11 cellular contexts compared by ENCODE assay signal in genomic region chr16:2971134-2971984, GRCh38. TPM values are rescaled to one million over a fixed set of nuclear protein-coding genes. Genes with fewer than 3 reads are reported as not detected.
DNase-seq lines count a peak whose midpoint lies in the region; ATAC-seq and TF ChIP-seq lines count a peak whose summit lies in the region.
"Had no signal": no experiment of that assay in that cellular context is flagged by ENCODE, and none has a peak within 500 bp of the region (broad histone marks: within the 10 kb centered on the region; RNA-seq: fewer than 3 reads in every experiment).

No MANE protein-coding gene starts in this region.

- H3K27me3 Mint-ChIP-seq in IgD-negative memory B cell, result peaks cover 16% of the 10 kb centered on the region
- peaks cover 9% of the 10 kb centered on the region for H3K27me3 Mint-ChIP-seq in activated naive CD8-positive, alpha-beta T cell
- peaks cover 3 to 40% (median 24%) of the 10 kb centered on the region in 5 donors for H3K27me3 Mint-ChIP-seq in naive thymus-derived CD8-positive, alpha-beta T cell

- H3K36me3 ChIP-seq in DND-41 (ENCODE audit: insufficient read depth, low read length) (peaks cover 60% of the 10 kb centered on the region), thyroid gland (no peaks in the 10 kb centered on the region)

- peaks cover 58% of the 10 kb centered on the region for H3K79me2 ChIP-seq in DND-41 (ENCODE audit: insufficient read depth, low read length)

- H3K27me3 ChIP-seq in DND-41 (ENCODE audit: insufficient read depth, low read length, poor library complexity), result no peaks in the 10 kb centered on the region
- H3K27me3 ChIP-seq in thyroid gland, result peaks cover 12% of the 10 kb centered on the region

- ATAC-seq in DND-41 (ENCODE audit: insufficient read depth, low read depth), result no peak
- no peak for ATAC-seq in naive thymus-derived CD8-positive, alpha-beta T cell

- H3K9ac ChIP-seq in DND-41 (ENCODE audit: low read depth, low read length), result peak overlapping the region; percentile 96

- no peaks in the 10 kb centered on the region for H3K9me3 ChIP-seq in DND-41 (ENCODE audit: insufficient read depth, low read length, severe bottlenecking)
- no peaks in the 10 kb centered on the region for H3K9me3 ChIP-seq in thyroid gland

- peak overlapping the region; percentile 97 for H3K4me2 ChIP-seq in DND-41 (ENCODE audit: insufficient read depth, low read length)

- TF ChIP-seq CTCF in DND-41 (IDR thresholded peaks at IDR 0.05; ENCODE audit: borderline replicate concordance, extremely low read depth, low read length, poor library complexity, severe bottlenecking), result peak; percentile 24
- no peak for TF ChIP-seq CTCF in thyroid gland (IDR thresholded peaks at IDR 0.05)

- H3K4me3 ChIP-seq in DND-41 (ENCODE audit: low read depth in 1 of 2, low read length in 2 of 2) (peak overlapping the region in 1 of 2 experiments; percentile 79; a peak in 3 of 4 replicates), thyroid gland (replicated peaks in 1 of 3) (no peak overlapping the region)

- no peak overlapping the region for H2AFZ ChIP-seq in DND-41 (ENCODE audit: low read depth, low read length)

- peaks cover 8 to 11% (median 8%) of the 10 kb centered on the region in 3 donors for H3K4me1 Mint-ChIP-seq in IgD-negative memory B cell
- peaks cover 17% of the 10 kb centered on the region for H3K4me1 Mint-ChIP-seq in activated naive CD8-positive, alpha-beta T cell (ENCODE audit: low read depth)
- peaks cover 9 to 20% (median 14%) of the 10 kb centered on the region in 4 donors for H3K4me1 Mint-ChIP-seq in naive thymus-derived CD8-positive, alpha-beta T cell

- peak overlapping the region; percentile 54 to 85 (median 72) for H3K4me3 Mint-ChIP-seq in IgD-negative memory B cell
- H3K4me3 Mint-ChIP-seq in activated naive CD8-positive, alpha-beta T cell, result peak overlapping the region; percentile 65
- peak overlapping the region in 7 of 10 donors; percentile 15 to 67 (median 60) for H3K4me3 Mint-ChIP-seq in naive thymus-derived CD8-positive, alpha-beta T cell

- H3K36me3 Mint-ChIP-seq in IgD-negative memory B cell, result peaks cover 4% of the 10 kb centered on the region
- no peaks in the 10 kb centered on the region for H3K36me3 Mint-ChIP-seq in activated naive CD8-positive, alpha-beta T cell
- H3K36me3 Mint-ChIP-seq in naive thymus-derived CD8-positive, alpha-beta T cell, result no peaks in the 10 kb centered on the region

- H3K4me1 ChIP-seq in DND-41 (ENCODE audit: insufficient read depth, low read length), result peaks cover 52% of the 10 kb centered on the region
- H3K4me1 ChIP-seq in thyroid gland, result peaks cover 25 to 45% of the 10 kb centered on the region in 2 donors

- intact Hi-C loops in thyroid gland (cut with DNase I), result no loop called here

- peaks cover 0 to 2% (median 0%) of the 10 kb centered on the region in 3 donors for H3K9me3 Mint-ChIP-seq in IgD-negative memory B cell
- no peaks in the 10 kb centered on the region for H3K9me3 Mint-ChIP-seq in activated naive CD8-positive, alpha-beta T cell (ENCODE audit: low read depth)
- H3K9me3 Mint-ChIP-seq in naive thymus-derived CD8-positive, alpha-beta T cell, result peaks cover 0 to 4% (median 0%) of the 10 kb centered on the region in 9 donors

- no peak for TF ChIP-seq POLR2A in thyroid gland (IDR thresholded peaks at IDR 0.05)

- peak overlapping the region; percentile 34 for H3K27ac ChIP-seq in DND-41 (ENCODE audit: low read length)
- H3K27ac ChIP-seq in thyroid gland, result no peak overlapping the region

- H4K20me1 ChIP-seq in DND-41 (ENCODE audit: insufficient read depth, low read length), result peaks cover 61% of the 10 kb centered on the region

- H3K27ac Mint-ChIP-seq in IgD-negative memory B cell, result peak overlapping the region in 2 of 3 donors; percentile 6 to 65
- no peak overlapping the region for H3K27ac Mint-ChIP-seq in activated naive CD8-positive, alpha-beta T cell
- H3K27ac Mint-ChIP-seq in naive thymus-derived CD8-positive, alpha-beta T cell, result no peak overlapping the region

- POLR2A ChIA-PET in naive thymus-derived CD8-positive, alpha-beta T cell (lab: Charles Lee), result interaction anchor here (0.7 to 1.1 kb wide), 2 partner anchors 60 kb away, joined by 3 to 4 read pairs; partner anchors contain the start of gene FLYWCH1

- DNase-seq in DND-41 (no peak), DMS153 (lab: John Stamatoyannopoulos, UW) (no peak), thyroid gland (no peak)
- no peak for DNase-seq in naive thymus-derived CD8-positive, alpha-beta T cell
- DNase-seq in activated CD4-positive, CD25-positive, alpha-beta regulatory T cell treated with anti-CD3 and anti-CD28 coated beads, Interleukin-2, amount 50 U/mL, for 72 hours, result no peak
- DNase-seq: activated CD4-positive, alpha-beta T cell treated with anti-CD3 and anti-CD28 coated beads for 48 hours; KG1; NCI-H774 had no signal

- WGBS in thyroid gland, 2 donors, result 94 to 96% methylated on average over 15 to 20 of the region's 35 CpGs

RNA-seq across cellular contexts. Expression of gene PAQR4, which starts 2.2 kb away (rescaled TPM):
- polyA plus RNA-seq in IgD-negative memory B cell, result 1.9 TPM
- total RNA-seq in naive thymus-derived CD8-positive, alpha-beta T cell, result under 1 TPM; 0.27 to 0.60 TPM
- polyA plus RNA-seq in naive thymus-derived CD8-positive, alpha-beta T cell, result under 1 TPM in 2 of 3 donors, not detected in 1; 0.28 to 0.79 TPM
- 1 to 10 TPM; 2.8 to 5.6 (median 3.3) TPM for total RNA-seq in thyroid gland

RNA-seq across cellular contexts. Expression of gene KREMEN2, which starts 7.3 kb away (rescaled TPM):
- 1.5 TPM for polyA plus RNA-seq in IgD-negative memory B cell
- total RNA-seq in naive thymus-derived CD8-positive, alpha-beta T cell, result not detected
- polyA plus RNA-seq in naive thymus-derived CD8-positive, alpha-beta T cell, result not detected
- not detected for total RNA-seq in thyroid gland
- total RNA-seq: mucosa of gallbladder had no signal

RNA-seq across cellular contexts. Expression of gene PKMYT1, which starts 8.9 kb away (rescaled TPM):
- polyA plus RNA-seq in IgD-negative memory B cell, result 1.4 TPM
- total RNA-seq in naive thymus-derived CD8-positive, alpha-beta T cell, result not detected
- under 1 TPM in 1 of 3 donors, not detected in 2; 0.37 TPM for polyA plus RNA-seq in naive thymus-derived CD8-positive, alpha-beta T cell
- total RNA-seq in thyroid gland, result under 1 TPM in 2 of 4 donors, not detected in 2; 0.81 to 0.88 TPM

RNA-seq across cellular contexts. Expression of gene CLDN9, which starts 41.4 kb away (rescaled TPM):
- polyA plus RNA-seq in IgD-negative memory B cell, result not detected
- total RNA-seq in naive thymus-derived CD8-positive, alpha-beta T cell, result not detected
- polyA plus RNA-seq in naive thymus-derived CD8-positive, alpha-beta T cell, result not detected
- total RNA-seq in thyroid gland, result under 1 TPM in 1 of 4 donors, not detected in 3; 0.33 TPM

RNA-seq across cellular contexts. Expression of gene CLDN6, which starts 46.6 kb away (rescaled TPM):
- polyA plus RNA-seq in IgD-negative memory B cell, result not detected
- total RNA-seq in naive thymus-derived CD8-positive, alpha-beta T cell, result not detected
- polyA plus RNA-seq in naive thymus-derived CD8-positive, alpha-beta T cell, result not detected
- not detected for total RNA-seq in thyroid gland

Comparison
In these comparisons a context has a peak if more than half of its experiments do, and no peak if none do; other contexts are left out.
1. H3K27ac Mint-ChIP-seq: peak in IgD-negative memory B cell (2 of 3); none in activated naive CD8-positive, alpha-beta T cell (single experiment) and naive thymus-derived CD8-positive, alpha-beta T cell (0 of 10).
2. Peak in every context shown above with its lines, with median percentiles within 50 percentile points of each other: H3K4me3 Mint-ChIP-seq.